In the genomic region with DNA sequence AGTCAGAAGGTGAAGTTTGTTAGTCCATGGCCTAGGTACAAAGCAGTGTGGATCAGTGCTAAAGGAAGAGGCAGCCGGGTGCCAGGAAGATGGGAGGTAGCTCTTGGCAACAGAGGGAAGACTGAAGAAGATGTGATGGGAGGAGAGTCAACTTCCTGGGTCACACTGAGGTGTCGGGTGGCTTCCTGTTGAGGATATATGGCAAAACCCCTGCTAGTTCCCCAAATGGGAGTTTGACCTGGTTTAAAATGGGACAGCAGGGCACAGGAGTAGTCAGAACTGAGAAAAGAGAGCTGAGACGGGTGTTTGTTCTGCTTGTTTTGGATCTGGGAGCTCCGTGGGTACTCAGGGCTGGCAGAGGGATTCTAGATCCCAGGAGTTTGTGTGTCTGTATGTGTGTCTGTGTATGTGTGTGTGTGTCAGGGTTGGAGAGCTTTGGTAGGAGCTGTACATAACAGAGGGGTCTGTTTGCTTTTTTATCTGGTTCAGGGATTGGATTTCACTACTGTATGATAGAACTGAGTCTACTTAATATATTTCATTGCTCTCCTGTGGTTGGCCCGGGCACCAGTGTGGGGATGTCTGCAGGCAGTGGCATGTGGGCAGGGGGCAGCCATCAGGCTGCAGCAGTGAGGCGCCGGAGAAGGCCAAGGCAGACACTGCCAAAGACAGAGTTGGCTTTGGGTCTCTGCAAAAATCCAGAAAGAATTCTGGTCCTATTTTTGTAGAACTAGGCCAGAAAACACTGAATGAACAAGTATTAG, we compare ENCODE assay signal across 1 cellular context.
TF ChIP-seq lines count a peak whose summit lies in the region.

No MANE protein-coding gene starts in this region.

TF ChIP-seq in K562, 482 proteins besides CTCF, POLR2A, EP300 and RAD21 (continued from another document):
- TF ChIP-seq CHD7 (IDR thresholded peaks at IDR 0.05; ENCODE audit: low read depth, low read length) (no peak), ZNF79 (CRISPR knock-in tag; IDR thresholded peaks at IDR 0.05; ENCODE audit: low read depth) (no peak), MAZ (CRISPR knock-in tag; conservative IDR thresholded peaks at IDR 0.05 in 1 of 2, IDR thresholded peaks at IDR 0.05 in 1 of 2) (no peak), ZNF398 (CRISPR knock-in tag; IDR thresholded peaks at IDR 0.05) (no peak), FOXP4 (CRISPR knock-in tag; IDR thresholded peaks at IDR 0.05; ENCODE audit: borderline replicate concordance) (no peak), ETV1 (tag; conservative IDR thresholded peaks at IDR 0.05; ENCODE audit: low read depth) (no peak), TEAD4 (IDR thresholded peaks at IDR 0.05; ENCODE audit: low read length) (no peak), TEAD4 (CRISPR knock-in tag; IDR thresholded peaks at IDR 0.05; ENCODE audit: borderline replicate concordance) (no peak), MXD1 (CRISPR knock-in tag; IDR thresholded peaks at IDR 0.05; ENCODE audit: borderline replicate concordance, poor library complexity, severe bottlenecking) (no peak), SREBF2 (CRISPR knock-in tag; IDR thresholded peaks at IDR 0.05) (0 out of 2 replicates have a peak, but pooled peaks have one; percentile 58), POLR2B (IDR thresholded peaks at IDR 0.05; ENCODE audit: low read depth, partially characterized antibody) (peak; percentile 35), ZNF445 (CRISPR knock-in tag; IDR thresholded peaks at IDR 0.05; ENCODE audit: low read depth) (no peak), PYGO2 (tag; IDR thresholded peaks at IDR 0.05) (no peak), PCBP2 (IDR thresholded peaks at IDR 0.05; ENCODE audit: low read depth, low read length, poor library complexity, severe bottlenecking) (no peak), ILK (tag; IDR thresholded peaks at IDR 0.05; ENCODE audit: borderline replicate concordance, low read depth) (no peak), MCM2 (IDR thresholded peaks at IDR 0.05; ENCODE audit: low read depth) (no peak), NFXL1 (CRISPR knock-in tag; IDR thresholded peaks at IDR 0.05) (no peak), SRF (CRISPR knock-in tag; IDR thresholded peaks at IDR 0.05) (no peak), NR2C2 (CRISPR knock-in tag; IDR thresholded peaks at IDR 0.05) (no peak), NR2C2 (tag; IDR thresholded peaks at IDR 0.05) (no peak), GTF3C2 (IDR thresholded peaks at IDR 0.05; ENCODE audit: borderline replicate concordance, extremely low read depth, insufficient read length) (no peak), ZNF282 (CRISPR knock-in tag; IDR thresholded peaks at IDR 0.05) (no peak)
TF ChIP-seq in K562: peak in this region for 8.
